17 cellular contexts compared by ENCODE assay signal in genomic region chr17:43918026-43918389, GRCh38. TPM values are rescaled to one million over a fixed set of nuclear protein-coding genes. Genes with fewer than 3 reads are reported as not detected.
DNase-seq lines count a peak whose midpoint lies in the region; ATAC-seq, FAIRE-seq and TF ChIP-seq lines count a peak whose summit lies in the region.
"Had no signal": no experiment of that assay in that cellular context is flagged by ENCODE, and none has a peak within 500 bp of the region (broad histone marks: within the 10 kb centered on the region; RNA-seq: fewer than 3 reads in every experiment).

No MANE protein-coding gene starts in this region.

- no peak overlapping the region for H3K27ac ChIP-seq in HUES64 (ENCODE audit: low read depth, low read length)
- H3K27ac ChIP-seq in K562 (ENCODE audit: extremely low read depth, low read depth, low read length) = no peak overlapping the region
- no peak overlapping the region for H3K27ac ChIP-seq in parathyroid adenoma
- H3K27ac ChIP-seq in adrenal gland = no peak overlapping the region
- H3K27ac ChIP-seq: left lung had no signal

- CTCF ChIA-PET in activated CD4-positive, alpha-beta T cell treated with anti-CD3 and anti-CD28 coated beads for 36 hours (lab: Charles Lee) = interaction anchor here (1.0 to 1.3 kb wide), 4 partner anchors 8 to 40 kb away, joined by 3 to 5 read pairs (median 4); no protein-coding TSS in a partner anchor
- CTCF ChIA-PET in K562 (lab: Yijun Ruan, JAX; ENCODE audit: low intra/inter-chr PET ratio) = interaction anchor here (1.9 kb wide), 1 partner anchor 77 kb away, joined by 4 read pairs; no protein-coding TSS in a partner anchor

- no peak overlapping the region for H3K27ac Mint-ChIP-seq in activated CD4-positive, alpha-beta T cell treated with anti-CD3 and anti-CD28 coated beads for 36 hours
- H3K27ac Mint-ChIP-seq in HFFc6 = no peak overlapping the region

- H3K9me1 ChIP-seq in K562 (ENCODE audit: control insufficient read depth, insufficient read depth, low read length) = no peaks in the 10 kb centered on the region

- peak; percentile 10 for ATAC-seq in activated CD4-positive, alpha-beta T cell treated with anti-CD3 and anti-CD28 coated beads for 36 hours
- ATAC-seq in K562 = no peak
- ATAC-seq in HG03571 (IDR thresholded peaks at IDR 0.05; ENCODE audit: unreplicated experiment) = no peak

- H3K36me3 ChIP-seq in HUES64 (ENCODE audit: insufficient read depth, low read length) (no peaks in the 10 kb centered on the region), K562 (ENCODE audit: control insufficient read depth, insufficient read depth, low read length) (no peaks in the 10 kb centered on the region), parathyroid adenoma (ENCODE audit: control insufficient read depth, insufficient read depth, low read length) (no peaks in the 10 kb centered on the region), adrenal gland (replicated peaks in 1 of 2) (no peaks in the 10 kb centered on the region)
- H3K36me3 ChIP-seq: left lung had no signal

- H3K4me3 ChIP-seq in HUES64 (ENCODE audit: low read length) = peak overlapping the region; percentile 28; the same call in 1 of the 2 replicates
- no peak overlapping the region for H3K4me3 ChIP-seq in K562
- H3K4me3 ChIP-seq in parathyroid adenoma (ENCODE audit: low read depth, low read length) = no peak overlapping the region
- H3K4me3 ChIP-seq in adrenal gland = no peak overlapping the region

- POLR2A ChIA-PET in activated CD4-positive, alpha-beta T cell treated with anti-CD3 and anti-CD28 coated beads for 36 hours (lab: Charles Lee) = no interaction called here
- POLR2A ChIA-PET in K562 (lab: Yijun Ruan, JAX) = no interaction called here

- 0 out of 2 replicates have a peak, but pooled peaks cover 5% of the 10 kb centered on the region for H3K4me1 ChIP-seq in HUES64 (ENCODE audit: insufficient read depth, low read length)
- peaks cover 0 to 10% of the 10 kb centered on the region in 2 experiments; a peak in 2 of 5 replicates for H3K4me1 ChIP-seq in K562 (replicated peaks in 1 of 2; ENCODE audit: control insufficient read depth in 2 of 2, insufficient read depth in 2 of 2, low read length in 2 of 2)
- peaks cover 8% of the 10 kb centered on the region for H3K4me1 ChIP-seq in parathyroid adenoma
- no peaks in the 10 kb centered on the region for H3K4me1 ChIP-seq in adrenal gland (replicated peaks in 1 of 2)

- in situ Hi-C loops in K562 (cut with MboI) = no loop called here

- H3K9ac ChIP-seq in HUES64 (ENCODE audit: low read depth, low read length) (no peak overlapping the region), K562 (ENCODE audit: insufficient read depth in 1 of 2, low read depth in 2 of 2, low read length in 2 of 2) (no peak overlapping the region), parathyroid adenoma (no peak overlapping the region)

- no peak overlapping the region for H3K4me2 ChIP-seq in K562 (ENCODE audit: insufficient read depth, low read length)
- H3K4me2 ChIP-seq in parathyroid adenoma (ENCODE audit: low read length) = no peak overlapping the region

- no peak for TF ChIP-seq POLR2A in K562 (conservative IDR thresholded peaks at IDR 0.05)
- no peak for TF ChIP-seq POLR2A in adrenal gland (IDR thresholded peaks at IDR 0.05)

- no peak for TF ChIP-seq EP300 in K562 (IDR thresholded peaks at IDR 0.05; ENCODE audit: low read length)

- H4K20me1 ChIP-seq in K562 (replicated peaks; ENCODE audit: control insufficient read depth, insufficient read depth, low read length) = no peaks in the 10 kb centered on the region

- DNase-seq in activated CD4-positive, alpha-beta T cell treated with anti-CD3 and anti-CD28 coated beads for 36 hours = no peak
- no peak for DNase-seq in activated CD4-positive, alpha-beta T cell treated with anti-CD3 and anti-CD28 coated beads, Interleukin-2, amount 50 U/mL, for 1 hour
- DNase-seq in K562 (ENCODE audit: extremely low read depth in 1 of 4, low spot score in 3 of 4) (no peak), HFFc6 (no peak), adrenal gland (no peak)
- DNase-seq: left lung, NCI-H1694 treated with DMSO at 0.1 percent for 48 hours, NCI-H748 treated with DMSO at 0.1 percent for 48 hours had no signal

- H3K27me3 ChIP-seq in HUES64 (ENCODE audit: insufficient read depth, low read length) (peaks cover 3% of the 10 kb centered on the region; the same call in 1 of the 2 replicates), K562 (ENCODE audit: control insufficient read depth in 2 of 2, insufficient read depth in 2 of 2, low read length in 2 of 2) (peaks cover 9 to 47% of the 10 kb centered on the region in 2 experiments; a peak in 4 of 5 replicates), parathyroid adenoma (ENCODE audit: control insufficient read depth, insufficient read depth, low read length) (no peaks in the 10 kb centered on the region), adrenal gland (peaks cover 4% of the 10 kb centered on the region)

- H2AFZ ChIP-seq in K562 (ENCODE audit: low read depth, low read length) (0 out of 2 replicates have a peak overlapping the region, but pooled peaks have one; percentile 49), parathyroid adenoma (peak overlapping the region; percentile 31)

- H3K27me3 Mint-ChIP-seq in activated CD4-positive, alpha-beta T cell treated with anti-CD3 and anti-CD28 coated beads for 36 hours = no peaks in the 10 kb centered on the region
- H3K27me3 Mint-ChIP-seq in HFFc6 (ENCODE audit: insufficient read depth) = peaks cover 28% of the 10 kb centered on the region

- no TSS peak for BruUV-seq in K562 (replicated peaks; lab: Mats Ljungman, UMichigan)

- TF ChIP-seq CTCF in K562 (IDR thresholded peaks at IDR 0.05 in 2 of 3, conservative IDR thresholded peaks at IDR 0.05 in 1 of 3; ENCODE audit: insufficient read depth in 2 of 3, low read depth in 1 of 3, low read length in 3 of 3) = no peak
- TF ChIP-seq CTCF in parathyroid adenoma (IDR thresholded peaks at IDR 0.05) = no peak
- TF ChIP-seq CTCF in HFFc6 (IDR thresholded peaks at IDR 0.05) = no peak
- no peak for TF ChIP-seq CTCF in adrenal gland (IDR thresholded peaks at IDR 0.05)

- peak overlapping the region; percentile 55 for H3K4me3 Mint-ChIP-seq in activated CD4-positive, alpha-beta T cell treated with anti-CD3 and anti-CD28 coated beads for 36 hours
- no peak overlapping the region for H3K4me3 Mint-ChIP-seq in HFFc6

- H3K9me3 ChIP-seq in HUES64 (ENCODE audit: insufficient read depth, low read depth, low read length) (no peaks in the 10 kb centered on the region), K562 (replicated peaks; ENCODE audit: control insufficient read depth, insufficient read depth, low read depth, low read length) (no peaks in the 10 kb centered on the region), parathyroid adenoma (ENCODE audit: control insufficient read depth, low read length) (no peaks in the 10 kb centered on the region), adrenal gland (replicated peaks in 1 of 3) (no peaks in the 10 kb centered on the region)
- H3K9me3 ChIP-seq: left lung had no signal

- H3K36me3 Mint-ChIP-seq in activated CD4-positive, alpha-beta T cell treated with anti-CD3 and anti-CD28 coated beads for 36 hours (ENCODE audit: low read depth) = no peaks in the 10 kb centered on the region
- no peaks in the 10 kb centered on the region for H3K36me3 Mint-ChIP-seq in HFFc6 (ENCODE audit: low read depth)

- intact Hi-C loops in activated CD4-positive, alpha-beta T cell treated with anti-CD3 and anti-CD28 coated beads for 36 hours (cut with DNase I, micrococcal nuclease) = no loop called here
- intact Hi-C loops in K562 (cut with micrococcal nuclease) (no loop called here), adrenal gland (cut with DNase I) (no loop called here)

- H3K79me2 ChIP-seq in K562 (ENCODE audit: control insufficient read depth, insufficient read depth, low read length) (no peaks in the 10 kb centered on the region), parathyroid adenoma (no peaks in the 10 kb centered on the region)

- peaks cover 4% of the 10 kb centered on the region for H3K9me3 Mint-ChIP-seq in activated CD4-positive, alpha-beta T cell treated with anti-CD3 and anti-CD28 coated beads for 36 hours (ENCODE audit: low read depth)
- no peaks in the 10 kb centered on the region for H3K9me3 Mint-ChIP-seq in HFFc6
- H3K9me3 Mint-ChIP-seq: central memory CD8-positive, alpha-beta T cell had no signal

- no peak for FAIRE-seq in K562 (lab: Jason Lieb, UNC)
- FAIRE-seq: A204.1, small intestine, TTC549 had no signal

- TF ChIP-seq RAD21 in K562 (CRISPR knock-in tag; conservative IDR thresholded peaks at IDR 0.05 in 1 of 2, IDR thresholded peaks at IDR 0.05 in 1 of 2) = no peak

- peaks cover 8% of the 10 kb centered on the region for H3K4me1 Mint-ChIP-seq in activated CD4-positive, alpha-beta T cell treated with anti-CD3 and anti-CD28 coated beads for 36 hours
- H3K4me1 Mint-ChIP-seq in HFFc6 (ENCODE audit: low read depth) = no peaks in the 10 kb centered on the region
- H3K4me1 Mint-ChIP-seq: central memory CD8-positive, alpha-beta T cell had no signal

- 91% methylated on average over 13 of the region's 13 CpGs for WGBS in HUES64
- WGBS in K562 (ENCODE audit: insufficient coverage, low coverage, missing lambda C conversion rate) = 48% methylated on average over 8 of the region's 13 CpGs
- 49 to 73% (median 60%) methylated on average over 13 of the region's 13 CpGs for WGBS in adrenal gland, 4 donors

RNA-seq across cellular contexts. Expression of gene MPP2, which starts 10.7 kb away (rescaled TPM):
- 1 to 10 TPM; 1.2 to 1.3 TPM for total RNA-seq in activated CD4-positive, alpha-beta T cell treated with anti-CD3 and anti-CD28 coated beads for 36 hours
- 17.9 TPM for polyA plus RNA-seq in HUES64 (2013, experiment 1 of 2)
- 17.9 TPM for polyA plus RNA-seq in HUES64 (2013, experiment 2 of 2)
- total RNA-seq in K562 (2011; cell fraction: chromatin; rRNA removed; ENCODE audit: low replicate concordance) = 0.30 and 1.5 TPM in 2 replicates
- 1.2 and 1.8 TPM in 2 replicates for total RNA-seq in K562 (2011; cell fraction: nucleolus; rRNA removed)
- total RNA-seq in K562 (2011; cell fraction: nucleoplasm; rRNA removed) = 0.66 and 0.99 TPM in 2 replicates
- total RNA-seq in K562 (2014; rRNA removed) = 0.14 and 0.41 TPM in 2 replicates
- 0.35 and 0.44 TPM in 2 replicates for total RNA-seq in K562 (2014; rRNA removed; fragmentation: Illumina TruSeq; extraction: Trizol)
- total RNA-seq in K562 (2015; rRNA removed; fragmentation: Illumina TruSeq; extraction: Trizol) = 0.26 and 0.33 TPM in 2 replicates
- 0.45 and 0.53 TPM in 2 replicates for total RNA-seq in K562 (2021)
- 1.0 and 1.2 TPM in 2 replicates for polyA plus RNA-seq in K562 (2011; rRNA removed)
- polyA plus RNA-seq in K562 (2011; cell fraction: cytosol; rRNA removed) = 1.3 and 1.5 TPM in 2 replicates
- 1.4 and 1.6 TPM in 2 replicates for polyA plus RNA-seq in K562 (2011; cell fraction: nucleus; rRNA removed)
- polyA plus RNA-seq in K562 (2012) = 0.19 and 0.34 TPM in 2 replicates
- polyA plus RNA-seq in K562 (2014; fragmentation: Illumina TruSeq; extraction: Trizol) = 0.24 and 0.28 TPM in 2 replicates
- polyA plus RNA-seq in K562 (2014; fragmentation: Nextera tagmentation; extraction: Ambion mirVana) = under 1 TPM; 0.04 TPM
- 0.12 and 0.39 TPM in 2 replicates for polyA plus RNA-seq in K562 (2014; rRNA removed)
- polyA minus RNA-seq in K562 (2011; rRNA and poly(A)+ RNA removed) = 0.99 and 1.5 TPM in 2 replicates
- 1.2 and 1.3 TPM in 2 replicates for polyA minus RNA-seq in K562 (2011; cell fraction: cytosol; rRNA and poly(A)+ RNA removed)
- 0.89 and 1.9 TPM in 2 replicates for polyA minus RNA-seq in K562 (2011; cell fraction: nucleus; rRNA and poly(A)+ RNA removed)
- 1 to 10 TPM in 3 of 6 experiments, under 1 TPM in 3; 0.62 to 1.3 (median 1.0) TPM for total RNA-seq in HFFc6 (2021; fragmentation: NEBNext Ultra II Directional; extraction: Animal tissue kit (Norgen Biotek cat#: 25700))
- total RNA-seq in adrenal gland = 10 to 100 TPM in 1 of 8 donors, 1 to 10 TPM in 6, under 1 TPM in 1; 0.29 to 16.0 (median 2.4) TPM
- polyA plus RNA-seq in adrenal gland = 1 to 10 TPM; 1.2 to 4.1 (median 3.0) TPM

RNA-seq across cellular contexts. Expression of gene PPY, which starts 24.3 kb away (rescaled TPM):
- total RNA-seq in activated CD4-positive, alpha-beta T cell treated with anti-CD3 and anti-CD28 coated beads for 36 hours = not detected
- polyA plus RNA-seq in HUES64 (2013, experiment 1 of 2) = not detected
- not detected for polyA plus RNA-seq in HUES64 (2013, experiment 2 of 2)
- not detected in 2 replicates for total RNA-seq in K562 (2011; cell fraction: chromatin; rRNA removed; ENCODE audit: low replicate concordance)
- not detected in 2 replicates for total RNA-seq in K562 (2011; cell fraction: nucleolus; rRNA removed)
- total RNA-seq in K562 (2011; cell fraction: nucleoplasm; rRNA removed) = not detected in 2 replicates
- not detected in 2 replicates for total RNA-seq in K562 (2014; rRNA removed)
- total RNA-seq in K562 (2014; rRNA removed; fragmentation: Illumina TruSeq; extraction: Trizol) = not detected in 2 replicates
- not detected in 2 replicates for total RNA-seq in K562 (2015; rRNA removed; fragmentation: Illumina TruSeq; extraction: Trizol)
- not detected in 2 replicates for total RNA-seq in K562 (2021)
- not detected in 2 replicates for polyA plus RNA-seq in K562 (2011; rRNA removed)
- polyA plus RNA-seq in K562 (2011; cell fraction: cytosol; rRNA removed) = not detected in 2 replicates
- not detected in 2 replicates for polyA plus RNA-seq in K562 (2011; cell fraction: nucleus; rRNA removed)
- not detected in 2 replicates for polyA plus RNA-seq in K562 (2012)
- not detected in 2 replicates for polyA plus RNA-seq in K562 (2014; fragmentation: Illumina TruSeq; extraction: Trizol)
- polyA plus RNA-seq in K562 (2014; fragmentation: Nextera tagmentation; extraction: Ambion mirVana) = not detected
- 1.9 TPM in 1 of 2 replicates, not detected in the other for polyA plus RNA-seq in K562 (2014; rRNA removed)
- polyA minus RNA-seq in K562 (2011; rRNA and poly(A)+ RNA removed) = not detected in 2 replicates
- polyA minus RNA-seq in K562 (2011; cell fraction: cytosol; rRNA and poly(A)+ RNA removed) = not detected in 2 replicates
- polyA minus RNA-seq in K562 (2011; cell fraction: nucleus; rRNA and poly(A)+ RNA removed) = not detected in 2 replicates
- not detected for total RNA-seq in HFFc6 (2021; fragmentation: NEBNext Ultra II Directional; extraction: Animal tissue kit (Norgen Biotek cat#: 25700))
- total RNA-seq in adrenal gland = not detected
- not detected for polyA plus RNA-seq in adrenal gland
- total RNA-seq: left lung, Right ventricle myocardium inferior had no signal
- polyA plus RNA-seq: esophagus, small intestine had no signal

RNA-seq across cellular contexts. Expression of gene PYY, which starts 35.7 kb away (rescaled TPM):
- not detected for total RNA-seq in activated CD4-positive, alpha-beta T cell treated with anti-CD3 and anti-CD28 coated beads for 36 hours
- 0.65 TPM for polyA plus RNA-seq in HUES64 (2013, experiment 1 of 2)
- 1.5 TPM for polyA plus RNA-seq in HUES64 (2013, experiment 2 of 2)
- total RNA-seq in K562 (2011; cell fraction: chromatin; rRNA removed; ENCODE audit: low replicate concordance) = not detected in 2 replicates
- not detected in 2 replicates for total RNA-seq in K562 (2011; cell fraction: nucleolus; rRNA removed)
- not detected in 2 replicates for total RNA-seq in K562 (2011; cell fraction: nucleoplasm; rRNA removed)
- total RNA-seq in K562 (2014; rRNA removed) (not detected in 2 replicates), K562 (2014; rRNA removed; fragmentation: Illumina TruSeq; extraction: Trizol) (not detected in 2 replicates), K562 (2015; rRNA removed; fragmentation: Illumina TruSeq; extraction: Trizol) (not detected in 2 replicates), K562 (2021) (not detected in 2 replicates), adrenal gland (under 1 TPM in 1 of 8 donors, not detected in 7; 0.43 TPM)
- polyA plus RNA-seq in K562 (2011; rRNA removed) (0.09 TPM in 1 of 2 replicates, not detected in the other), K562 (2014; fragmentation: Illumina TruSeq; extraction: Trizol) (not detected in 2 replicates), K562 (2014; fragmentation: Nextera tagmentation; extraction: Ambion mirVana) (not detected), K562 (2014; rRNA removed) (not detected in 2 replicates), adrenal gland (not detected)
- polyA plus RNA-seq in K562 (2011; cell fraction: cytosol; rRNA removed) = 0.27 TPM in 1 of 2 replicates, not detected in the other
- polyA plus RNA-seq in K562 (2011; cell fraction: nucleus; rRNA removed) = 0.17 and 0.24 TPM in 2 replicates
- polyA plus RNA-seq in K562 (2012) = not detected in 2 replicates
- not detected in 2 replicates for polyA minus RNA-seq in K562 (2011; rRNA and poly(A)+ RNA removed)
- not detected in 2 replicates for polyA minus RNA-seq in K562 (2011; cell fraction: cytosol; rRNA and poly(A)+ RNA removed)
- not detected in 2 replicates for polyA minus RNA-seq in K562 (2011; cell fraction: nucleus; rRNA and poly(A)+ RNA removed)
- under 1 TPM in 1 of 6 experiments, not detected in 5; 0.43 TPM for total RNA-seq in HFFc6 (2021; fragmentation: NEBNext Ultra II Directional; extraction: Animal tissue kit (Norgen Biotek cat#: 25700))
- total RNA-seq: left lung, Right ventricle myocardium inferior had no signal
- polyA plus RNA-seq: esophagus had no signal
